Comparison of ENCODE assay signal across 7 cellular contexts in the genomic region with DNA sequence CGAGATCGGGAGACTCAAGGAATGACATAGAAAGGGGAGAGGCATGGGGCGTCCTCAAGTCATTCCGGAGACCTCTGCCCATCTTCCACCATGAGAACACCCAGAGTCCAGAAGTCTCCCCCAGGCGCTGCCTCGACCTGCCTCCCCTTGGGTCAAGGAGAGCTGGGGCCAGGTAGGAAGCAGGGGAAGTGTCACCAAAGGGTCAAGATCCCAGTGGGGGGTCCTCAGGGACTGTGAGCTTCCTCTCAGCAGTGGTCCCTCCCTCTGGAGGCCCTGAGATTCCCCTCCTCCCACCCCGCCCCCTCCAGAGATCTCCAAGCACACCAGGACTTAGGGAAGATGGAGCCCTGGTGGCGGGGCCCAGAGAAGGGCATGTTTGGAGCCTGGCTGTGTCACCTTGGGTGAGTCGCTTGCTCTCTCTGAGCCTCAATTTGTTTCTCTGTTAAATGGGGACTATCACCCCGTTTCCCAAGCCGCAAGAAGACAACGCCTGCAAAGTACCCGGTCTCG. TPM values are rescaled to one million over a fixed set of nuclear protein-coding genes. Genes with fewer than 3 reads are reported as not detected.
DNase-seq lines count a peak whose midpoint lies in the region; ATAC-seq and TF ChIP-seq lines count a peak whose summit lies in the region.

No MANE protein-coding gene starts in this region.

- H3K9me3 ChIP-seq in SJSA1 (replicated peaks) (no peaks in the 10 kb centered on the region), prostate gland (no peaks in the 10 kb centered on the region)

- H3K36me3 ChIP-seq in GM06990 (ENCODE audit: control insufficient read depth, insufficient read depth, low read length) (no peaks in the 10 kb centered on the region), SJSA1 (no peaks in the 10 kb centered on the region), prostate gland (no peaks in the 10 kb centered on the region)

- ATAC-seq in GM21447 (IDR thresholded peaks at IDR 0.05; ENCODE audit: unreplicated experiment) (no peak), GM19328 (IDR thresholded peaks at IDR 0.05; ENCODE audit: unreplicated experiment) (no peak)

- intact Hi-C loops in prostate gland (cut with DNase I), result no loop called here

- H3K4me1 ChIP-seq in SJSA1 (replicated peaks) (peaks cover 21% of the 10 kb centered on the region), prostate gland (replicated peaks) (peaks cover 4% of the 10 kb centered on the region)

- 7% methylated on average over 14 of the region's 14 CpGs for WGBS in prostate gland

- H3K4me3 ChIP-seq in GM06990 (replicated peaks; ENCODE audit: low read depth, low read length) (peak overlapping the region; percentile 58), SJSA1 (peak overlapping the region; percentile 42), fibroblast of the aortic adventitia (ENCODE audit: low read depth, low read length) (peak overlapping the region; percentile 85), prostate gland (peak overlapping the region; percentile 48 to 59)

- DNase-seq in GM06990 (ENCODE audit: extremely low read depth, insufficient read length), result no peak
- no peak for DNase-seq in SJSA1 (ENCODE audit: low read depth in 1 of 2, low spot score in 2 of 2)
- peak; percentile 25 for DNase-seq in fibroblast of the aortic adventitia (ENCODE audit: low read depth)
- no peak for DNase-seq in prostate gland (ENCODE audit: low spot score)
- no peak for DNase-seq in LoVo (ENCODE audit: low spot score)

- H3K27ac ChIP-seq in SJSA1, result no peak overlapping the region
- H3K27ac ChIP-seq in prostate gland, result peak overlapping the region; percentile 65 to 72

- TF ChIP-seq CTCF in GM06990 (IDR thresholded peaks at IDR 0.05; ENCODE audit: insufficient read depth, low read length, poor library complexity, severe bottlenecking) (no peak), fibroblast of the aortic adventitia (IDR thresholded peaks at IDR 0.05; ENCODE audit: insufficient read depth, low read length) (peak; percentile 4), prostate gland (IDR thresholded peaks at IDR 0.05) (no peak)

- TF ChIP-seq POLR2A in prostate gland (IDR thresholded peaks at IDR 0.05), result no peak

- peaks cover 1% of the 10 kb centered on the region for H3K27me3 ChIP-seq in GM06990 (replicated peaks; ENCODE audit: control insufficient read depth, insufficient read depth, low read length)
- H3K27me3 ChIP-seq in SJSA1 (replicated peaks), result no peaks in the 10 kb centered on the region; the same call in 1 of the 2 replicates
- H3K27me3 ChIP-seq in prostate gland (replicated peaks; ENCODE audit: insufficient read depth), result no peaks in the 10 kb centered on the region

RNA-seq across cellular contexts. Expression of gene DACT3, which starts 0.9 kb away (rescaled TPM):
- total RNA-seq in SJSA1 (2014; rRNA removed; shearing (Covaris generic)), result 2.4 and 4.4 TPM in 2 replicates
- total RNA-seq in fibroblast of the aortic adventitia (ENCODE audit: low replicate concordance) (5.1 and 17.5 TPM in 2 replicates), prostate gland (10 to 100 TPM in 1 of 2 donors, 1 to 10 TPM in 1; 8.6 to 28.1 TPM)

RNA-seq across cellular contexts. Expression of gene GNG8, which starts 24.1 kb away (rescaled TPM):
- not detected in 2 replicates for total RNA-seq in SJSA1 (2014; rRNA removed; shearing (Covaris generic))
- total RNA-seq in fibroblast of the aortic adventitia (ENCODE audit: low replicate concordance), result not detected in 2 replicates
- total RNA-seq in prostate gland, result not detected

RNA-seq across cellular contexts. Expression of gene PTGIR, which starts 35.2 kb away (rescaled TPM):
- total RNA-seq in SJSA1 (2014; rRNA removed; shearing (Covaris generic)), result not detected in 2 replicates
- total RNA-seq in fibroblast of the aortic adventitia (ENCODE audit: low replicate concordance), result 11.4 and 23.2 TPM in 2 replicates
- 1 to 10 TPM in 1 of 2 donors, not detected in 1; 2.2 TPM for total RNA-seq in prostate gland

RNA-seq across cellular contexts. Expression of gene PRKD2, which starts 56.9 kb away (rescaled TPM):
- 7.3 and 7.8 TPM in 2 replicates for total RNA-seq in SJSA1 (2014; rRNA removed; shearing (Covaris generic))
- 8.0 and 9.7 TPM in 2 replicates for total RNA-seq in fibroblast of the aortic adventitia (ENCODE audit: low replicate concordance)
- total RNA-seq in prostate gland, result 10 to 100 TPM; 38.9 to 41.8 TPM

RNA-seq across cellular contexts. Expression of gene CALM3, which starts 58.9 kb away (rescaled TPM):
- total RNA-seq in SJSA1 (2014; rRNA removed; shearing (Covaris generic)), result 232 and 272 TPM in 2 replicates
- total RNA-seq in fibroblast of the aortic adventitia (ENCODE audit: low replicate concordance), result 112 and 210 TPM in 2 replicates
- 100 to 1,000 TPM; 166 to 171 TPM for total RNA-seq in prostate gland
